29 cellular contexts compared by ENCODE assay signal in genomic region chr17:59760164-59760563, GRCh38. TPM values are rescaled to one million over a fixed set of nuclear protein-coding genes. Genes with fewer than 3 reads are reported as not detected.
DNase-seq lines count a peak whose midpoint lies in the region; ATAC-seq and TF ChIP-seq lines count a peak whose summit lies in the region.
"Had no signal": no experiment of that assay in that cellular context is flagged by ENCODE, and none has a peak within 500 bp of the region (broad histone marks: within the 10 kb centered on the region; RNA-seq: fewer than 3 reads in every experiment).

No MANE protein-coding gene starts in this region.

- H2AK5ac ChIP-seq in IMR-90 (ENCODE audit: low read depth, low read length) = no peak overlapping the region

- H2BK120ac ChIP-seq in IMR-90 (ENCODE audit: low read depth, low read length) = no peak overlapping the region

- no peak overlapping the region for H4K91ac ChIP-seq in IMR-90 (ENCODE audit: insufficient read depth, low read depth, low read length)

- H3K27me3 ChIP-seq in IMR-90 (ENCODE audit: control insufficient read depth, insufficient read depth, low read length) (no peaks in the 10 kb centered on the region), neutrophil (no peaks in the 10 kb centered on the region)
- H3K27me3 ChIP-seq: BLaER1, breast epithelium, esophagus squamous epithelium, hepatocyte, ovary, thyroid gland had no signal

- DNase-seq in activated T-cell treated with anti-CD3 and anti-CD28 coated beads, Interleukin-2, amount 50 U/mL, for 24 hours = no peak
- no peak for DNase-seq in activated T-cell treated with anti-CD3 and anti-CD28 coated beads, Interleukin-2, amount 50 U/mL, for 1 hour
- DNase-seq in IMR-90 = no peak
- DNase-seq: ACHN; amniotic stem cell; cortex of kidney; endodermal cell; esophagus squamous epithelium; immature natural killer cell; naive thymus-derived CD4-positive, alpha-beta T cell; NCI-H1417; NCI-H2081 treated with DMSO at 0.1 percent for 48 hours; NCI-H345; NCI-H748 treated with DMSO at 0.1 percent for 48 hours; ovary; SHP77; stimulated activated CD4-positive, alpha-beta T cell treated with anti-CD3 and anti-CD28 coated beads, Interleukin-4, amount 100 ng/mL, for 1 hour; stimulated activated naive CD8-positive, alpha-beta T cell treated with anti-CD3 and anti-CD28 coated beads, Interleukin-15, Interleukin-2, amounts not matched to agents 100 U/mL and 50 U/mL, for 24 hours; SW 1271; thyroid gland had no signal

- no peak overlapping the region for H2AK9ac ChIP-seq in IMR-90 (replicated peaks; ENCODE audit: low read depth, low read length, poor library complexity)

- H3K79me1 ChIP-seq in IMR-90 (ENCODE audit: low read depth in 1 of 2, low read length in 2 of 2) = peaks cover 16 to 41% of the 10 kb centered on the region in 2 experiments

- no peak for ATAC-seq in IMR-90 (ENCODE audit: low read depth)
- ATAC-seq in activated T-helper 17 cell treated with anti-CD3 and anti-CD28 coated beads, Interleukin-2, amount 50 U/mL, for 72 hours (replicated peaks) = no peak
- ATAC-seq in HG03159 (IDR thresholded peaks at IDR 0.05; ENCODE audit: unreplicated experiment) = no peak
- ATAC-seq in GM18907 (IDR thresholded peaks at IDR 0.05; ENCODE audit: unreplicated experiment) = no peak
- ATAC-seq in HG03520 (IDR thresholded peaks at IDR 0.05; ENCODE audit: unreplicated experiment) = no peak
- ATAC-seq: naive thymus-derived CD4-positive, alpha-beta T cell; stimulated activated naive CD8-positive, alpha-beta T cell treated with anti-CD3 and anti-CD28 coated beads, Interleukin-15, Interleukin-2, amounts not matched to agents 100 U/mL and 50 U/mL, for 24 hours; WTC11 had no signal

- in situ Hi-C loops in IMR-90 (cut with MboI; ENCODE audit: low sequenced_read_pairs) = no loop called here

- H3K9me3 ChIP-seq in IMR-90 (ENCODE audit: control insufficient read depth, insufficient read depth, low read length) (no peaks in the 10 kb centered on the region), neutrophil (no peaks in the 10 kb centered on the region)
- H3K9me3 ChIP-seq: breast epithelium, esophagus squamous epithelium, ovary, thyroid gland had no signal

- H2AFZ ChIP-seq in IMR-90 (replicated peaks; ENCODE audit: low read length, poor library complexity) = no peak overlapping the region
- H2AFZ ChIP-seq: hepatocyte had no signal

- H3K4me1 Mint-ChIP-seq in activated T-cell treated with anti-CD3 and anti-CD28 coated beads, Interleukin-2, amount 50 U/mL, for 24 hours (ENCODE audit: low read depth) = peaks cover 78% of the 10 kb centered on the region
- H3K4me1 Mint-ChIP-seq in activated T-helper 17 cell treated with anti-CD3 and anti-CD28 coated beads, Interleukin-2, amount 50 U/mL, for 72 hours = peaks cover 36% of the 10 kb centered on the region

- H3K9me3 Mint-ChIP-seq in activated T-cell treated with anti-CD3 and anti-CD28 coated beads, Interleukin-2, amount 50 U/mL, for 24 hours = peaks cover 4% of the 10 kb centered on the region
- no peaks in the 10 kb centered on the region for H3K9me3 Mint-ChIP-seq in activated T-helper 17 cell treated with anti-CD3 and anti-CD28 coated beads, Interleukin-2, amount 50 U/mL, for 72 hours

- TF ChIP-seq RAD21 in IMR-90 (IDR thresholded peaks at IDR 0.05; ENCODE audit: low read length) = no peak

- H2BK15ac ChIP-seq in IMR-90 (ENCODE audit: low read depth, low read length) = no peak overlapping the region

- H3K27ac Mint-ChIP-seq in activated T-cell treated with anti-CD3 and anti-CD28 coated beads, Interleukin-2, amount 50 U/mL, for 24 hours = peak overlapping the region; percentile 99
- H3K27ac Mint-ChIP-seq in activated T-helper 17 cell treated with anti-CD3 and anti-CD28 coated beads, Interleukin-2, amount 50 U/mL, for 72 hours = peak overlapping the region; percentile 98
- H3K27ac Mint-ChIP-seq: endodermal cell, immature natural killer cell, WTC11 had no signal

- H2BK20ac ChIP-seq in IMR-90 (ENCODE audit: low read depth, low read length) = 0 out of 2 replicates have a peak overlapping the region, but pooled peaks have one; percentile 52

- peak overlapping the region; percentile 83; the same call in 1 of the 2 replicates for H3K4ac ChIP-seq in IMR-90 (ENCODE audit: low read depth, low read length)

- peak overlapping the region; percentile 61 for H2BK5ac ChIP-seq in IMR-90 (ENCODE audit: low read depth, low read length, poor library complexity, severe bottlenecking)

- H3K18ac ChIP-seq in IMR-90 (ENCODE audit: low read depth, low read length) = no peak overlapping the region

- intact Hi-C loops in IMR-90 (cut with micrococcal nuclease) = no loop called here

- no TSS peak for BruUV-seq in IMR-90 (replicated peaks; lab: Mats Ljungman, UMichigan)

- no peak overlapping the region for H3K4me2 ChIP-seq in IMR-90 (ENCODE audit: low read depth, low read length)
- H3K4me2 ChIP-seq: BLaER1, hepatocyte had no signal

- H4K8ac ChIP-seq in IMR-90 (ENCODE audit: low read depth in 2 of 2, low read length in 2 of 2) = no peak overlapping the region

- H3K56ac ChIP-seq in IMR-90 (ENCODE audit: extremely low read depth, insufficient read depth, low read length) = no peak overlapping the region

- no peak overlapping the region for H3K4me3 Mint-ChIP-seq in activated T-cell treated with anti-CD3 and anti-CD28 coated beads, Interleukin-2, amount 50 U/mL, for 24 hours
- peak overlapping the region; percentile 82 for H3K4me3 Mint-ChIP-seq in activated T-helper 17 cell treated with anti-CD3 and anti-CD28 coated beads, Interleukin-2, amount 50 U/mL, for 72 hours
- H3K4me3 Mint-ChIP-seq: endodermal cell; immature natural killer cell; naive thymus-derived CD4-positive, alpha-beta T cell; WTC11 had no signal

- no peak overlapping the region for H4K5ac ChIP-seq in IMR-90 (ENCODE audit: low read depth, low read length)

- peaks cover 83% of the 10 kb centered on the region for H3K36me3 Mint-ChIP-seq in activated T-cell treated with anti-CD3 and anti-CD28 coated beads, Interleukin-2, amount 50 U/mL, for 24 hours (ENCODE audit: low read depth)
- H3K36me3 Mint-ChIP-seq in activated T-helper 17 cell treated with anti-CD3 and anti-CD28 coated beads, Interleukin-2, amount 50 U/mL, for 72 hours (ENCODE audit: low read depth) = peaks cover 88% of the 10 kb centered on the region

- peaks cover 10% of the 10 kb centered on the region; the same call in 1 of the 2 replicates for H3K9me1 ChIP-seq in IMR-90 (ENCODE audit: insufficient read depth, low read length)

- H3K36me3 ChIP-seq in IMR-90 (ENCODE audit: control insufficient read depth, insufficient read depth, low read length) (peaks cover under 1% of the 10 kb centered on the region), neutrophil (peaks cover 71% of the 10 kb centered on the region)
- H3K36me3 ChIP-seq: breast epithelium, ovary, thyroid gland had no signal

- POLR2A ChIA-PET in IMR-90 (lab: Charles Lee; ENCODE audit: unreplicated experiment) = no interaction called here

- no peaks in the 10 kb centered on the region for H4K20me1 ChIP-seq in IMR-90 (ENCODE audit: insufficient read depth, low read length)
- H4K20me1 ChIP-seq: BLaER1 had no signal

- TF ChIP-seq POLR2A in IMR-90 (IDR thresholded peaks at IDR 0.05; ENCODE audit: low read depth, low read length) = no peak

- H3K4me3 ChIP-seq in IMR-90 (ENCODE audit: insufficient read depth, low read depth, low read length) = no peak overlapping the region
- peak overlapping the region in 1 of 2 experiments; percentile 25 for H3K4me3 ChIP-seq in neutrophil (ENCODE audit: low read depth in 1 of 2, low read length in 1 of 2)
- H3K4me3 ChIP-seq: BLaER1, breast epithelium, esophagus squamous epithelium, hepatocyte, ovary, thyroid gland had no signal

- H3K27ac ChIP-seq in IMR-90 (ENCODE audit: insufficient read depth, low read length) (no peak overlapping the region), neutrophil (peak overlapping the region; percentile 74)
- H3K27ac ChIP-seq: BLaER1, breast epithelium, esophagus squamous epithelium, hepatocyte, ovary, thyroid gland had no signal

- CTCF ChIA-PET in IMR-90 (lab: Yijun Ruan, JAX) = no interaction called here

- TF ChIP-seq CTCF in IMR-90 (conservative IDR thresholded peaks at IDR 0.05; ENCODE audit: low read depth, low read length) (no peak), neutrophil (IDR thresholded peaks at IDR 0.05) (no peak)

- H3K4me1 ChIP-seq in IMR-90 (ENCODE audit: control insufficient read depth, insufficient read depth, low read length) = peaks cover 15% of the 10 kb centered on the region
- H3K4me1 ChIP-seq in neutrophil (ENCODE audit: control insufficient read depth in 1 of 2, insufficient read depth in 1 of 2, low read depth in 1 of 2, low read length in 1 of 2) = peaks cover 18 to 23% of the 10 kb centered on the region in 2 experiments
- H3K4me1 ChIP-seq: BLaER1 had no signal

- no peak overlapping the region for H3K9ac ChIP-seq in IMR-90 (ENCODE audit: low read depth, low read length)
- H3K9ac ChIP-seq: BLaER1 had no signal

- no peak overlapping the region for H3K14ac ChIP-seq in IMR-90 (replicated peaks; ENCODE audit: low read depth, low read length)

- WGBS in IMR-90 (ENCODE audit: extremely low coverage in 2 of 2, insufficient read length in 1 of 2), 2 experiments = no CpG with 5 or more reads among the region's 1 CpG

- H3K23ac ChIP-seq in IMR-90 (ENCODE audit: low read depth, low read length) = no peak overlapping the region

- dilution Hi-C loops in IMR-90 (cut with HindIII; ENCODE audit: low sequenced_read_pairs, unreplicated experiment) = no loop called here

- no peaks in the 10 kb centered on the region for H3K27me3 Mint-ChIP-seq in activated T-cell treated with anti-CD3 and anti-CD28 coated beads, Interleukin-2, amount 50 U/mL, for 24 hours
- H3K27me3 Mint-ChIP-seq in activated T-helper 17 cell treated with anti-CD3 and anti-CD28 coated beads, Interleukin-2, amount 50 U/mL, for 72 hours = no peaks in the 10 kb centered on the region
- H3K27me3 Mint-ChIP-seq: naive thymus-derived CD4-positive, alpha-beta T cell had no signal

TF ChIP-seq in IMR-90, 13 proteins besides CTCF, POLR2A, EP300 and RAD21 (continues in another document):
- TF ChIP-seq CEBPB (IDR thresholded peaks at IDR 0.05; ENCODE audit: low read depth, low read length) = no peak
- no peak for TF ChIP-seq NFE2L2 (IDR thresholded peaks at IDR 0.05; ENCODE audit: low read depth, low read length)
- TF ChIP-seq SMC3 (IDR thresholded peaks at IDR 0.05; ENCODE audit: low read depth, low read length) = no peak
- no peak for TF ChIP-seq RCOR1 (IDR thresholded peaks at IDR 0.05; ENCODE audit: insufficient replicate concordance, low read length)

RNA-seq across cellular contexts. Expression of gene VMP1, which starts 52.7 kb away (rescaled TPM):
- 197 and 272 TPM in 2 replicates for total RNA-seq in IMR-90 (2012; rRNA removed)
- 59.9 and 89.8 TPM in 2 replicates for polyA plus RNA-seq in IMR-90 (2012; rRNA removed)
- polyA plus RNA-seq in IMR-90 (2012; cell fraction: cytosol; rRNA removed) = 9.5 and 20.9 TPM in 2 replicates
- polyA plus RNA-seq in IMR-90 (2012; cell fraction: nucleus; rRNA removed; ENCODE audit: low replicate concordance) = 28.0 and 437 TPM in 2 replicates
- total RNA-seq in activated T-helper 17 cell treated with anti-CD3 and anti-CD28 coated beads, Interleukin-2, amount 50 U/mL, for 72 hours = 100 to 1,000 TPM; 309 to 488 TPM

RNA-seq across cellular contexts. Expression of gene PTRH2, which starts 52.9 kb away (rescaled TPM):
- total RNA-seq in IMR-90 (2012; rRNA removed) = 24.9 and 41.7 TPM in 2 replicates
- polyA plus RNA-seq in IMR-90 (2012; rRNA removed) = 45.7 and 49.7 TPM in 2 replicates
- polyA plus RNA-seq in IMR-90 (2012; cell fraction: cytosol; rRNA removed) = 16.5 and 31.5 TPM in 2 replicates
- 4.6 and 33.1 TPM in 2 replicates for polyA plus RNA-seq in IMR-90 (2012; cell fraction: nucleus; rRNA removed; ENCODE audit: low replicate concordance)
- 10 to 100 TPM; 32.4 to 48.6 TPM for total RNA-seq in activated T-helper 17 cell treated with anti-CD3 and anti-CD28 coated beads, Interleukin-2, amount 50 U/mL, for 72 hours
